In the genomic region with DNA sequence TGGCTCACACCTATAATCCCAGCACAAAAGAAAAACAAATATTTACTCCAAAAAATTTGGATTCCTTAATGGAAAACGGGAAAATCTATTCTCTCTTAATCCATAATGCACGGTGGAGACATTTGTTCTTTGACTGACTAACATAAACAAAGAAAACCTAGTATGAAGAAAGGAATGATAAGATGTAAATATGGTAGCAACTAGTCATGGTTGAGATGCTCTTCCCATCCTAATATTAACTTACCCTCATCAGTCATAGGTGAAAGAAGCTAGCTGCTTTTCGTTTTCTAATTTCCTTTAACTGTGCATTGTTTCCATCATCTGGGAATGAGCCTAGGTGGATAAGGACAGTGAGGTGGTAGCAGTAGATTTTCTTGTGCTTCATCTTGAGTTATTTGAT, we compare ENCODE assay signal across 30 cellular contexts.
"Had no signal": no experiment of that assay in that cellular context is flagged by ENCODE, and none has a peak within 500 bp of the region (broad histone marks: within the 10 kb centered on the region; RNA-seq: fewer than 3 reads in every experiment).

No MANE protein-coding gene starts in this region.

- ATAC-seq: activated naive CD4-positive, alpha-beta T cell treated with anti-CD3 and anti-CD28 coated beads, Interleukin-2, amount 50 U/mL, for 72 hours; activated T-cell treated with anti-CD3 and anti-CD28 coated beads, Interleukin-2, amount 50 U/mL, for 72 hours; gastroesophageal sphincter; heart right ventricle; T-helper 17 cell had no signal

- H3K4me1 ChIP-seq: breast epithelium, colonic mucosa had no signal

- FAIRE-seq: endometrium, endothelial cell of umbilical vein had no signal

- H3K27me3 ChIP-seq: ascending aorta, breast epithelium, cardiac muscle cell, colonic mucosa, esophagus squamous epithelium, gastroesophageal sphincter, heart right ventricle had no signal

- H3K9me3 Mint-ChIP-seq: activated CD4-positive, alpha-beta memory T cell treated with anti-CD3 and anti-CD28 coated beads, Interleukin-2, amount 10 ng/mL, durations not matched to agents 7 days and 5 days; activated CD4-positive, alpha-beta T cell treated with anti-CD3 and anti-CD28 coated beads, Interleukin-2, amount 10 ng/mL, durations not matched to agents 7 days and 5 days; activated naive CD4-positive, alpha-beta T cell treated with anti-CD3 and anti-CD28 coated beads, Interleukin-2, amount 10 ng/mL, durations not matched to agents 7 days and 5 days; activated naive CD4-positive, alpha-beta T cell treated with anti-CD3 and anti-CD28 coated beads, Interleukin-2, amount 50 U/mL, for 72 hours; activated naive CD8-positive, alpha-beta T cell treated with anti-CD3 and anti-CD28 coated beads, Interleukin-2, amount 10 ng/mL, durations not matched to agents 7 days and 5 days; activated T-cell treated with anti-CD3 and anti-CD28 coated beads, Interleukin-2, amount 50 U/mL, for 24 hours; activated T-cell treated with anti-CD3 and anti-CD28 coated beads, Interleukin-2, amount 50 U/mL, for 72 hours had no signal

- H3K36me3 ChIP-seq: breast epithelium, colonic mucosa had no signal

- H3K27me3 Mint-ChIP-seq: activated CD4-positive, alpha-beta memory T cell treated with anti-CD3 and anti-CD28 coated beads, Interleukin-2, amount 10 ng/mL, durations not matched to agents 7 days and 5 days; activated CD4-positive, alpha-beta T cell treated with anti-CD3 and anti-CD28 coated beads, Interleukin-2, amount 10 ng/mL, durations not matched to agents 7 days and 5 days; activated naive CD4-positive, alpha-beta T cell treated with anti-CD3 and anti-CD28 coated beads, Interleukin-2, amount 10 ng/mL, durations not matched to agents 7 days and 5 days; activated naive CD8-positive, alpha-beta T cell treated with anti-CD3 and anti-CD28 coated beads, Interleukin-2, amount 10 ng/mL, durations not matched to agents 7 days and 5 days; activated T-cell treated with anti-CD3 and anti-CD28 coated beads, Interleukin-2, amount 50 U/mL, for 24 hours; T-helper 17 cell had no signal

- H3K27ac Mint-ChIP-seq: activated CD4-positive, alpha-beta memory T cell treated with anti-CD3 and anti-CD28 coated beads, Interleukin-2, amount 10 ng/mL, durations not matched to agents 7 days and 5 days; activated CD4-positive, alpha-beta T cell treated with anti-CD3 and anti-CD28 coated beads, Interleukin-2, amount 10 ng/mL, durations not matched to agents 7 days and 5 days; activated naive CD4-positive, alpha-beta T cell treated with anti-CD3 and anti-CD28 coated beads, Interleukin-2, amount 50 U/mL, for 72 hours; activated naive CD8-positive, alpha-beta T cell treated with anti-CD3 and anti-CD28 coated beads, Interleukin-2, amount 10 ng/mL, durations not matched to agents 7 days and 5 days; activated T-cell treated with anti-CD3 and anti-CD28 coated beads, Interleukin-2, amount 50 U/mL, for 24 hours; brain had no signal

- H3K27ac ChIP-seq: ascending aorta, breast epithelium, cardiac muscle cell, colonic mucosa, epithelial cell of prostate, esophagus squamous epithelium, gastroesophageal sphincter, heart right ventricle had no signal

- H3K4me1 Mint-ChIP-seq: activated naive CD4-positive, alpha-beta T cell treated with anti-CD3 and anti-CD28 coated beads, Interleukin-2, amount 10 ng/mL, durations not matched to agents 7 days and 5 days had no signal

- H3K4me3 ChIP-seq: ascending aorta, breast epithelium, cardiac muscle cell, colonic mucosa, esophagus squamous epithelium, gastroesophageal sphincter, heart right ventricle had no signal

- H3K36me3 Mint-ChIP-seq: activated naive CD4-positive, alpha-beta T cell treated with anti-CD3 and anti-CD28 coated beads, Interleukin-2, amount 50 U/mL, for 72 hours had no signal

- H3K9me3 ChIP-seq: ascending aorta, breast epithelium, colonic mucosa, esophagus squamous epithelium, gastroesophageal sphincter, heart right ventricle had no signal

- DNase-seq: activated CD4-positive, alpha-beta memory T cell treated with anti-CD3 and anti-CD28 coated beads, Interleukin-2, amount 10 ng/mL, durations not matched to agents 7 days and 5 days; activated CD4-positive, alpha-beta T cell treated with anti-CD3 and anti-CD28 coated beads for 1 hour; activated CD4-positive, alpha-beta T cell treated with anti-CD3 and anti-CD28 coated beads for 4 hours; activated CD4-positive, alpha-beta T cell treated with anti-CD3 and anti-CD28 coated beads, Interleukin-2, amount 10 ng/mL, durations not matched to agents 7 days and 5 days; activated CD4-positive, alpha-beta T cell treated with anti-CD3 and anti-CD28 coated beads, Interleukin-2, amount 50 U/mL, for 4 hours; activated CD8-positive, alpha-beta memory T cell treated with anti-CD3 and anti-CD28 coated beads, Interleukin-2, amount 50 U/mL, for 48 hours; activated gamma-delta T cell; activated naive CD4-positive, alpha-beta T cell; activated naive CD4-positive, alpha-beta T cell treated with anti-CD3 and anti-CD28 coated beads, Interleukin-2, amount 10 ng/mL, durations not matched to agents 7 days and 5 days; activated naive CD8-positive, alpha-beta T cell treated with anti-CD3 and anti-CD28 coated beads, Interleukin-2, amount 10 ng/mL, durations not matched to agents 7 days and 5 days; activated T-cell treated with anti-CD3 and anti-CD28 coated beads for 4 hours; activated T-cell treated with anti-CD3 and anti-CD28 coated beads, Interleukin-2, amount 50 U/mL, for 24 hours; activated T-cell treated with anti-CD3 and anti-CD28 coated beads, Interleukin-2, amount 50 U/mL, for 72 hours; central memory CD4-positive, alpha-beta T cell; cerebellar nuclear complex; colonic mucosa; effector CD8-positive, alpha-beta T cell; esophagus squamous epithelium; foreskin melanocyte; heart right ventricle; T-helper 17 cell had no signal

- H3K4me3 Mint-ChIP-seq: activated CD4-positive, alpha-beta memory T cell treated with anti-CD3 and anti-CD28 coated beads, Interleukin-2, amount 10 ng/mL, durations not matched to agents 7 days and 5 days; activated CD4-positive, alpha-beta T cell treated with anti-CD3 and anti-CD28 coated beads, Interleukin-2, amount 10 ng/mL, durations not matched to agents 7 days and 5 days; activated naive CD4-positive, alpha-beta T cell treated with anti-CD3 and anti-CD28 coated beads, Interleukin-2, amount 10 ng/mL, durations not matched to agents 7 days and 5 days; activated naive CD8-positive, alpha-beta T cell treated with anti-CD3 and anti-CD28 coated beads, Interleukin-2, amount 10 ng/mL, durations not matched to agents 7 days and 5 days; activated T-cell treated with anti-CD3 and anti-CD28 coated beads, Interleukin-2, amount 50 U/mL, for 24 hours; activated T-cell treated with anti-CD3 and anti-CD28 coated beads, Interleukin-2, amount 50 U/mL, for 72 hours; brain; T-helper 17 cell had no signal
